Comparison of ENCODE assay signal across 20 cellular contexts in the genomic region with DNA sequence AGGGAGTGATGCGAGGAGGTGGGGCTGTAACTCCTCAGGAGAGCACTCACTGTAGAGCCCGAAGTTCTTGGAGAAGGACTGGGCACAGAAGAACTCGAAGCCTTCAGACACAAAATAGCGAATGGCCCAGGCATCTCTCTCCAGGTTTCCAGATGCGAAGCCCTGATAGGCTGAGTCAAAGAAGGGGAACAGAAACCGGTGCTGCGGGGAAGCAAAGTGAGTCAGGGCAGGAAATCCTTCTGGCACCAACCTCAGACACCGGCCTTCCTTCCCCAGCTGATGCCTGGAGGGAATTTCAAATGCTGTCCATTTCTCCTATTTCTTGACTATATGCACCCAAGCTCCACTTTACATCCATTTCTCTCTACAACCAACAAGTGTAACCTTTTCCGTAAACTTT. TPM values are rescaled to one million over a fixed set of nuclear protein-coding genes. Genes with fewer than 3 reads are reported as not detected.
DNase-seq lines count a peak whose midpoint lies in the region; ATAC-seq and TF ChIP-seq lines count a peak whose summit lies in the region.
"Had no signal": no experiment of that assay in that cellular context is flagged by ENCODE, and none has a peak within 500 bp of the region (broad histone marks: within the 10 kb centered on the region; RNA-seq: fewer than 3 reads in every experiment).

No MANE protein-coding gene starts in this region.

- peak overlapping the region in 1 of 9 donors; percentile 28 for H3K27ac Mint-ChIP-seq in naive thymus-derived CD4-positive, alpha-beta T cell
- peak overlapping the region in 1 of 7 donors; percentile 42 for H3K27ac Mint-ChIP-seq in CD14-positive monocyte
- H3K27ac Mint-ChIP-seq: endodermal cell; progenitor cell of endocrine pancreas; T-helper 1 cell treated with Interleukin-12 subunit alpha and Interleukin-12 subunit beta and Interleukin-4 antibody, amounts not matched to agents 30 μg/mL and 1 μg/mL, for 36 hours had no signal

- H3K4me3 Mint-ChIP-seq in naive thymus-derived CD4-positive, alpha-beta T cell, result no peak overlapping the region
- H3K4me3 Mint-ChIP-seq in CD14-positive monocyte, result no peak overlapping the region
- H3K4me3 Mint-ChIP-seq: endodermal cell; T-helper 1 cell treated with Interleukin-12 subunit alpha and Interleukin-12 subunit beta and Interleukin-4 antibody, amounts not matched to agents 30 μg/mL and 1 μg/mL, for 36 hours had no signal

- intact Hi-C loops in naive thymus-derived CD4-positive, alpha-beta T cell (cut with micrococcal nuclease), result no loop called here
- intact Hi-C loops in thyroid gland (cut with DNase I), result no loop called here
- intact Hi-C loops in CD14-positive monocyte (cut with micrococcal nuclease), result no loop called here
- intact Hi-C loops in cardiac septum (cut with DNase I), result no loop called here

- 77 to 79% methylated on average over 9 of the region's 9 CpGs for WGBS in thyroid gland, 2 donors

- CTCF ChIA-PET in RWPE1 (lab: Yijun Ruan, JAX), result interaction anchor here (1.2 kb wide), 1 partner anchor 11 kb away, joined by 4 read pairs; no protein-coding TSS in a partner anchor
- CTCF ChIA-PET in naive thymus-derived CD4-positive, alpha-beta T cell (lab: Charles Lee), result interaction anchor here (1.4 kb wide), 1 partner anchor 32 kb away, joined by 4 read pairs; no protein-coding TSS in a partner anchor

- H3K9me3 ChIP-seq in naive thymus-derived CD4-positive, alpha-beta T cell (ENCODE audit: control insufficient read depth in 2 of 3, low read length in 3 of 3), result no peaks in the 10 kb centered on the region
- no peaks in the 10 kb centered on the region for H3K9me3 ChIP-seq in thyroid gland
- H3K9me3 ChIP-seq: testis had no signal

- H3K27me3 Mint-ChIP-seq in naive thymus-derived CD4-positive, alpha-beta T cell, result no peaks in the 10 kb centered on the region
- H3K27me3 Mint-ChIP-seq in CD14-positive monocyte (ENCODE audit: low read depth in 3 of 3), result peaks cover 0 to 4% (median 0%) of the 10 kb centered on the region in 3 donors
- H3K27me3 Mint-ChIP-seq: progenitor cell of endocrine pancreas had no signal

- H3K36me3 Mint-ChIP-seq in naive thymus-derived CD4-positive, alpha-beta T cell, result peaks cover 8 to 55% (median 24%) of the 10 kb centered on the region in 5 donors
- H3K36me3 Mint-ChIP-seq in CD14-positive monocyte, result peaks cover 54 to 62% of the 10 kb centered on the region in 2 donors

- no peak for TF ChIP-seq POLR2A in thyroid gland (IDR thresholded peaks at IDR 0.05)

- DNase-seq in RWPE1 (ENCODE audit: low spot score), result peak; percentile 44
- DNase-seq in naive thymus-derived CD4-positive, alpha-beta T cell, result no peak
- no peak for DNase-seq in SK-N-DZ (ENCODE audit: low spot score)
- no peak for DNase-seq in thyroid gland
- no peak for DNase-seq in CD14-positive monocyte (ENCODE audit: low spot score)
- no peak for DNase-seq in cardiac septum (ENCODE audit: low spot score)
- DNase-seq: activated effector memory CD4-positive, alpha-beta T cell treated with anti-CD3 and anti-CD28 coated beads, Interleukin-2, amount 50 U/mL, for 16 hours; amniotic stem cell; Calu3; endodermal cell; MM.1S; NCI-H2081 treated with DMSO at 0.1 percent for 48 hours; NCI-H69; testis had no signal

- H3K4me1 Mint-ChIP-seq in naive thymus-derived CD4-positive, alpha-beta T cell, result no peaks in the 10 kb centered on the region
- H3K4me1 Mint-ChIP-seq in CD14-positive monocyte, result peaks cover 13% of the 10 kb centered on the region
- H3K4me1 Mint-ChIP-seq: endodermal cell had no signal

- H3K27ac ChIP-seq in RWPE1 (no peak overlapping the region), thyroid gland (no peak overlapping the region)
- no peak overlapping the region for H3K27ac ChIP-seq in naive thymus-derived CD4-positive, alpha-beta T cell (ENCODE audit: low read depth, low read length)
- H3K27ac ChIP-seq: testis had no signal

- peaks cover 0 to 77% (median 17%) of the 10 kb centered on the region in 3 experiments for H3K36me3 ChIP-seq in naive thymus-derived CD4-positive, alpha-beta T cell (ENCODE audit: control insufficient read depth in 2 of 3, insufficient read depth in 3 of 3, low read length in 3 of 3)
- H3K36me3 ChIP-seq in thyroid gland, result peaks cover 44 to 67% of the 10 kb centered on the region in 2 donors

- no peaks in the 10 kb centered on the region for H3K27me3 ChIP-seq in naive thymus-derived CD4-positive, alpha-beta T cell (ENCODE audit: control insufficient read depth in 2 of 2, insufficient read depth in 2 of 2, low read length in 2 of 2)
- no peaks in the 10 kb centered on the region for H3K27me3 ChIP-seq in thyroid gland
- H3K27me3 ChIP-seq: testis had no signal

- H3K4me1 ChIP-seq in naive thymus-derived CD4-positive, alpha-beta T cell (ENCODE audit: control insufficient read depth in 2 of 2, insufficient read depth in 2 of 2, low read length in 2 of 2), result no peaks in the 10 kb centered on the region
- no peaks in the 10 kb centered on the region for H3K4me1 ChIP-seq in thyroid gland
- H3K4me1 ChIP-seq: testis had no signal

- POLR2A ChIA-PET in RWPE1 (lab: Yijun Ruan, JAX; ENCODE audit: low non-redundant PET), result interaction anchor here (0.6 kb wide), 1 partner anchor 109 kb away, joined by 6 read pairs; no protein-coding TSS in a partner anchor
- POLR2A ChIA-PET in naive thymus-derived CD4-positive, alpha-beta T cell (lab: Charles Lee), result no interaction called here

- ATAC-seq in GM21381 (IDR thresholded peaks at IDR 0.05; ENCODE audit: unreplicated experiment), result peak; percentile 54
- peak; percentile 78 for ATAC-seq in HG03442 (IDR thresholded peaks at IDR 0.05; ENCODE audit: unreplicated experiment)
- peak; percentile 50 for ATAC-seq in naive thymus-derived CD4-positive, alpha-beta T cell
- ATAC-seq: activated CD4-positive, CD25-positive, alpha-beta regulatory T cell treated with anti-CD3 and anti-CD28 coated beads, Interleukin-2, amount 50 U/mL, for 24 hours had no signal

- H3K4me3 ChIP-seq in naive thymus-derived CD4-positive, alpha-beta T cell (ENCODE audit: low read length), result no peak overlapping the region
- no peak overlapping the region for H3K4me3 ChIP-seq in thyroid gland (replicated peaks in 1 of 3)
- H3K4me3 ChIP-seq: smooth muscle cell, testis had no signal

- peaks cover 0 to 1% (median 0%) of the 10 kb centered on the region in 11 donors for H3K9me3 Mint-ChIP-seq in naive thymus-derived CD4-positive, alpha-beta T cell
- no peaks in the 10 kb centered on the region for H3K9me3 Mint-ChIP-seq in CD14-positive monocyte
- H3K9me3 Mint-ChIP-seq: endodermal cell; T-helper 1 cell treated with Interleukin-12 subunit alpha and Interleukin-12 subunit beta and Interleukin-4 antibody, amounts not matched to agents 30 μg/mL and 1 μg/mL, for 36 hours had no signal

- TF ChIP-seq CTCF in RWPE1 (conservative IDR thresholded peaks at IDR 0.05; ENCODE audit: low read depth), result no peak
- no peak for TF ChIP-seq CTCF in thyroid gland (IDR thresholded peaks at IDR 0.05)
- TF ChIP-seq CTCF in CD14-positive monocyte (IDR thresholded peaks at IDR 0.05), result no peak

RNA-seq across cellular contexts. Expression of gene GOT1, which starts 26.8 kb away (rescaled TPM):
- 10 to 100 TPM in 3 of 5 experiments, 1 to 10 TPM in 2; 8.0 to 22.2 (median 10.2) TPM for total RNA-seq in naive thymus-derived CD4-positive, alpha-beta T cell
- polyA plus RNA-seq in naive thymus-derived CD4-positive, alpha-beta T cell, result 10 to 100 TPM; 14.4 to 18.8 TPM
- 44.7 and 55.3 TPM in 2 replicates for polyA plus RNA-seq in SK-N-DZ (2014; cell fraction: cytosol; rRNA removed)
- 20.5 and 35.0 TPM in 2 replicates for polyA plus RNA-seq in SK-N-DZ (2014; cell fraction: nucleus; rRNA removed)
- total RNA-seq in thyroid gland (10 to 100 TPM; 19.3 to 57.3 (median 36.7) TPM), cardiac septum (390 TPM)
- polyA plus RNA-seq in CD14-positive monocyte, result 10 to 100 TPM in 1 of 2 donors, 1 to 10 TPM in 1; 8.2 to 10.4 TPM
